In genomic region chr12:32400114-32400672, GRCh38 we compare ENCODE assay signal across 8 cellular contexts. TPM values are rescaled to one million over a fixed set of nuclear protein-coding genes. Genes with fewer than 3 reads are reported as not detected.
DNase-seq lines count a peak whose midpoint lies in the region; ATAC-seq and TF ChIP-seq lines count a peak whose summit lies in the region.

No MANE protein-coding gene starts in this region.

- POLR2A ChIA-PET in Caco-2 (lab: Charles Lee): interaction anchor here (0.6 to 0.9 kb wide), 3 partner anchors 8 to 43 kb away, joined by 4 to 5 read pairs (median 5); no protein-coding TSS in a partner anchor

- peak overlapping the region; percentile 87 for H3K27ac Mint-ChIP-seq in Caco-2 (ENCODE audit: unreplicated experiment)

- TF ChIP-seq POLR2A in uterus (IDR thresholded peaks at IDR 0.05): no peak

- peak overlapping the region; percentile 81 for H3K4me2 ChIP-seq in Karpas-422 (ENCODE audit: low read depth, low read length, poor library complexity, severe bottlenecking)

- TSS peak; percentile 65 for BruUV-seq in Caco-2 (replicated peaks; lab: Mats Ljungman, UMichigan)

- H3K27me3 ChIP-seq in Caco-2 (replicated peaks; ENCODE audit: control insufficient read depth, insufficient read depth, low read length) (no peaks in the 10 kb centered on the region), Karpas-422 (ENCODE audit: low read length) (no peaks in the 10 kb centered on the region; the same call in 1 of the 2 replicates), lower lobe of right lung (ENCODE audit: low read depth) (peaks cover 4% of the 10 kb centered on the region), uterus (no peaks in the 10 kb centered on the region)

- H3K4me3 Mint-ChIP-seq in Caco-2 (ENCODE audit: unreplicated experiment): peak overlapping the region; percentile 86

- CTCF ChIA-PET in Caco-2 (lab: Charles Lee): interaction anchor here (0.6 to 1.5 kb wide), 5 partner anchors 33 to 279 kb away, joined by 3 to 5 read pairs (median 3); partner anchors contain the start of gene DNM1L

- H3K9me2 ChIP-seq in Karpas-422 (replicated peaks; ENCODE audit: insufficient read depth, low read length): no peaks in the 10 kb centered on the region

- H2AFZ ChIP-seq in Karpas-422 (ENCODE audit: low read length): peak overlapping the region; percentile 82; the same call in 1 of the 2 replicates

- peaks cover 14% of the 10 kb centered on the region for H3K4me1 Mint-ChIP-seq in Caco-2 (ENCODE audit: low read depth, unreplicated experiment)

- no peaks in the 10 kb centered on the region for H3K9me3 ChIP-seq in Caco-2
- no peaks in the 10 kb centered on the region for H3K9me3 ChIP-seq in Karpas-422 (ENCODE audit: low read length)
- H3K9me3 ChIP-seq in lower lobe of right lung: no peaks in the 10 kb centered on the region
- no peaks in the 10 kb centered on the region for H3K9me3 ChIP-seq in uterus

- H3K9ac ChIP-seq in Karpas-422 (ENCODE audit: low read length): no peak overlapping the region

- peak overlapping the region; percentile 93 for H3K4me3 ChIP-seq in Caco-2 (ENCODE audit: low read depth, low read length)
- peak overlapping the region; percentile 72 for H3K4me3 ChIP-seq in Karpas-422 (ENCODE audit: low read length)
- H3K4me3 ChIP-seq in cardiac fibroblast (replicated peaks in 1 of 2; ENCODE audit: low read depth in 2 of 2, low read length in 2 of 2): peak overlapping the region; percentile 79 to 89
- peak overlapping the region; percentile 91 for H3K4me3 ChIP-seq in lower lobe of right lung
- peak overlapping the region; percentile 42 to 67 for H3K4me3 ChIP-seq in uterus

- no peak for TF ChIP-seq CTCF in Caco-2 (IDR thresholded peaks at IDR 0.05; ENCODE audit: insufficient read depth in 1 of 2, low read depth in 1 of 2, low read length in 1 of 2, severe bottlenecking in 1 of 2, unreplicated experiment in 1 of 2)
- no peak for TF ChIP-seq CTCF in cardiac fibroblast (IDR thresholded peaks at IDR 0.05; ENCODE audit: low read depth, low read length)
- no peak for TF ChIP-seq CTCF in lower lobe of right lung (IDR thresholded peaks at IDR 0.05)
- no peak for TF ChIP-seq CTCF in uterus (IDR thresholded peaks at IDR 0.05)

- no peaks in the 10 kb centered on the region for H3K27me3 Mint-ChIP-seq in Caco-2 (ENCODE audit: insufficient read depth, unreplicated experiment)

- H3K36me3 ChIP-seq in Caco-2 (ENCODE audit: control insufficient read depth, insufficient read depth, low read length) (peaks cover 2% of the 10 kb centered on the region; the same call in 1 of the 2 replicates), Karpas-422 (ENCODE audit: insufficient read depth, low read length) (no peaks in the 10 kb centered on the region), lower lobe of right lung (no peaks in the 10 kb centered on the region), uterus (no peaks in the 10 kb centered on the region)

- H4K20me1 ChIP-seq in Karpas-422 (ENCODE audit: insufficient read depth, low read depth, low read length): no peaks in the 10 kb centered on the region

- ATAC-seq in lower lobe of right lung (peak; percentile 41 to 70), HG03039 (IDR thresholded peaks at IDR 0.05; ENCODE audit: unreplicated experiment) (no peak), HG03097 (IDR thresholded peaks at IDR 0.05; ENCODE audit: low FRiP score, unreplicated experiment) (no peak)

- peaks cover 36% of the 10 kb centered on the region for H3K36me3 Mint-ChIP-seq in Caco-2 (ENCODE audit: insufficient read depth, unreplicated experiment)

- DNase-seq in Caco-2 (peak in 1 of 2 experiments; percentile 55), Karpas-422 (no peak), cardiac fibroblast (ENCODE audit: low read depth in 2 of 2) (no peak), lower lobe of right lung (no peak), uterus (no peak), NCI-H128 (lab: John Stamatoyannopoulos, UW; ENCODE audit: unreplicated experiment) (no peak)

- peaks cover 13% of the 10 kb centered on the region for H3K4me1 ChIP-seq in Caco-2
- H3K4me1 ChIP-seq in Karpas-422 (ENCODE audit: low read length): peaks cover 11% of the 10 kb centered on the region
- H3K4me1 ChIP-seq in lower lobe of right lung: peaks cover 33% of the 10 kb centered on the region
- no peaks in the 10 kb centered on the region for H3K4me1 ChIP-seq in uterus

- intact Hi-C loops in Caco-2 (cut with micrococcal nuclease; ENCODE audit: unreplicated experiment): loop anchor here (1.0 kb wide), 1 partner anchor 355 kb away; the partner anchor contains the start of gene YARS2
- intact Hi-C loops in lower lobe of right lung (cut with DNase I): no loop called here
- intact Hi-C loops in uterus (cut with DNase I; ENCODE audit: low total_unique reads): no loop called here

- no peaks in the 10 kb centered on the region for H3K9me3 Mint-ChIP-seq in Caco-2 (ENCODE audit: unreplicated experiment)

- no peaks in the 10 kb centered on the region for H3K79me2 ChIP-seq in Karpas-422 (ENCODE audit: low read length)

- H3K27ac ChIP-seq in Karpas-422 (ENCODE audit: low read length) (no peak overlapping the region), lower lobe of right lung (peak overlapping the region; percentile 93), uterus (peak overlapping the region in 1 of 2 donors; percentile 12)

RNA-seq across cellular contexts. Expression of gene FGD4, which starts 0.8 kb away (rescaled TPM):
- total RNA-seq in Caco-2 (2022) (31.6 and 34.3 TPM in 2 replicates), lower lobe of right lung (55.6 TPM), uterus (10 to 100 TPM; 13.8 to 34.6 (median 20.8) TPM)
- 0.11 TPM in 1 of 2 replicates, not detected in the other for total RNA-seq in Karpas-422 (2014; rRNA removed; shearing (Covaris generic); ENCODE audit: low replicate concordance)

Comparison
In these comparisons a context has a peak if more than half of its experiments do, and no peak if none do; other contexts are left out.
1. ATAC-seq: peak in lower lobe of right lung (2 of 2); none in HG03039 (single experiment) and HG03097 (single experiment).
2. RNA of gene FGD4, which starts 0.8 kb away (total RNA-seq): 55.6 TPM in lower lobe of right lung (single experiment), 31.6 to 34.3 TPM in Caco-2 and 13.8 to 34.6 TPM in uterus; 0.11 TPM in Karpas-422; every median in the first group is over 10 times any median in the second.
3. Peak in every context shown above with its lines, with median percentiles within 50 percentile points of each other: H3K4me3 ChIP-seq.